1 cellular context compared by ENCODE assay signal in genomic region chr10:72637398-72637857, GRCh38.
TF ChIP-seq lines count a peak whose summit lies in the region.

No MANE protein-coding gene starts in this region.

TF ChIP-seq in K562, 482 proteins besides CTCF, POLR2A, EP300 and RAD21 (continued from another document and continues in another):
- no peak for TF ChIP-seq SRSF9 (IDR thresholded peaks at IDR 0.05; ENCODE audit: borderline replicate concordance, low read depth, low read length)
- TF ChIP-seq HEY1 (CRISPR knock-in tag; IDR thresholded peaks at IDR 0.05; ENCODE audit: borderline replicate concordance): no peak
- TF ChIP-seq BCLAF1 (IDR thresholded peaks at IDR 0.05; ENCODE audit: borderline replicate concordance in 1 of 2, control insufficient read depth in 1 of 2, low read depth in 2 of 2, low read length in 1 of 2): 0 out of 4 replicates have a peak, but pooled peaks of 1 of the 2 experiments have one; percentile 82
- no peak for TF ChIP-seq MXD1 (CRISPR knock-in tag; IDR thresholded peaks at IDR 0.05; ENCODE audit: borderline replicate concordance, poor library complexity, severe bottlenecking)
- peak; percentile 53; the same call in 1 of the 2 replicates for TF ChIP-seq MEF2D (tag; conservative IDR thresholded peaks at IDR 0.05; ENCODE audit: low read depth)
- no peak for TF ChIP-seq STAG1 (CRISPR knock-in tag; IDR thresholded peaks at IDR 0.05; ENCODE audit: borderline replicate concordance)
- no peak for TF ChIP-seq MCM7 (IDR thresholded peaks at IDR 0.05)
- TF ChIP-seq ZNF644 (tag; IDR thresholded peaks at IDR 0.05; ENCODE audit: low read depth): peak; percentile 71; the same call in 1 of the 2 replicates
- TF ChIP-seq ZNF12 (CRISPR knock-in tag; IDR thresholded peaks at IDR 0.05): peak; percentile 30; the same call in 1 of the 2 replicates
- no peak for TF ChIP-seq SAP30 (IDR thresholded peaks at IDR 0.05; ENCODE audit: borderline replicate concordance, insufficient read depth, low read depth, low read length, poor library complexity, severe bottlenecking)
- TF ChIP-seq SIN3A (IDR thresholded peaks at IDR 0.05; ENCODE audit: borderline replicate concordance in 2 of 2, control insufficient read depth in 1 of 2, low read depth in 2 of 2, low read length in 2 of 2): no peak
- TF ChIP-seq KDM1A (IDR thresholded peaks at IDR 0.05): peak in 1 of 2 experiments; percentile 74; a peak in 2 of 4 replicates
- no peak for TF ChIP-seq MECOM (CRISPR knock-in tag; IDR thresholded peaks at IDR 0.05)
- TF ChIP-seq NR2C1 (IDR thresholded peaks at IDR 0.05): no peak
- TF ChIP-seq NR2C1 (tag; IDR thresholded peaks at IDR 0.05): peak; percentile 16; the same call in 1 of the 2 replicates
- TF ChIP-seq PRPF4 (IDR thresholded peaks at IDR 0.05; ENCODE audit: insufficient read depth, low read depth, low read length, poor library complexity, severe bottlenecking): no peak
- TF ChIP-seq CHCHD3 (CRISPR knock-in tag; IDR thresholded peaks at IDR 0.05): no peak
- no peak for TF ChIP-seq ZNF655 (CRISPR knock-in tag; IDR thresholded peaks at IDR 0.05)
- TF ChIP-seq SREBF2 (CRISPR knock-in tag; IDR thresholded peaks at IDR 0.05): no peak
- TF ChIP-seq TGIF2 (CRISPR knock-in tag; IDR thresholded peaks at IDR 0.05): no peak
- peak; percentile 98 for TF ChIP-seq C11orf30 (IDR thresholded peaks at IDR 0.05; ENCODE audit: low read depth)
- TF ChIP-seq BRD9 (IDR thresholded peaks at IDR 0.05; ENCODE audit: low read depth, partially characterized antibody): peak; percentile 49
- TF ChIP-seq ETV6 (IDR thresholded peaks at IDR 0.05; ENCODE audit: borderline replicate concordance in 1 of 2, low read depth in 2 of 2, low read length in 1 of 2): 0 out of 4 replicates have a peak, but pooled peaks of 1 of the 2 experiments have one; percentile 21
- no peak for TF ChIP-seq ETV6 (CRISPR knock-in tag; IDR thresholded peaks at IDR 0.05; ENCODE audit: borderline replicate concordance)
- TF ChIP-seq OTX1 (CRISPR knock-in tag; IDR thresholded peaks at IDR 0.05): peak; percentile 28; the same call in 1 of the 2 replicates
- TF ChIP-seq ZBTB34 (CRISPR knock-in tag; IDR thresholded peaks at IDR 0.05): no peak
- no peak for TF ChIP-seq GTF2A2 (tag; IDR thresholded peaks at IDR 0.05)
- no peak for TF ChIP-seq FOXO4 (CRISPR knock-in tag; IDR thresholded peaks at IDR 0.05)
- no peak for TF ChIP-seq SIN3B (IDR thresholded peaks at IDR 0.05; ENCODE audit: low read depth)
- TF ChIP-seq HINFP (tag; conservative IDR thresholded peaks at IDR 0.05; ENCODE audit: low read depth): 0 out of 2 replicates have a peak, but pooled peaks have one; percentile 19
- no peak for TF ChIP-seq XRCC4 (IDR thresholded peaks at IDR 0.05; ENCODE audit: extremely low read depth, insufficient read depth, insufficient read length)
- TF ChIP-seq ZFPM2 (CRISPR knock-in tag; IDR thresholded peaks at IDR 0.05): no peak
- peak; percentile 77; the same call in 1 of the 2 replicates for TF ChIP-seq XRCC5 (IDR thresholded peaks at IDR 0.05; ENCODE audit: low read depth, low read length)
- TF ChIP-seq NCOA6 (IDR thresholded peaks at IDR 0.05): no peak
- no peak for TF ChIP-seq MXI1 (IDR thresholded peaks at IDR 0.05; ENCODE audit: low read depth, low read length)
- TF ChIP-seq JUNB (CRISPR knock-in tag; conservative IDR thresholded peaks at IDR 0.05): no peak
- TF ChIP-seq HNRNPUL1 (IDR thresholded peaks at IDR 0.05; ENCODE audit: low read length): no peak
- TF ChIP-seq SMC3 (conservative IDR thresholded peaks at IDR 0.05; ENCODE audit: insufficient read depth, low read depth, low read length): no peak
- TF ChIP-seq ZNF324 (CRISPR knock-in tag; IDR thresholded peaks at IDR 0.05): no peak
- TF ChIP-seq FOXK1 (CRISPR knock-in tag; IDR thresholded peaks at IDR 0.05; ENCODE audit: borderline replicate concordance): 0 out of 2 replicates have a peak, but pooled peaks have one; percentile 59
- TF ChIP-seq ZNF778 (CRISPR knock-in tag; IDR thresholded peaks at IDR 0.05): no peak
- no peak for TF ChIP-seq ZFX (CRISPR knock-in tag; IDR thresholded peaks at IDR 0.05)
- no peak for TF ChIP-seq PREB (CRISPR knock-in tag; IDR thresholded peaks at IDR 0.05)
- 0 out of 2 replicates have a peak, but pooled peaks have one; percentile 35 for TF ChIP-seq ELF1 (tag; IDR thresholded peaks at IDR 0.05)
- peak in 1 of 2 experiments; percentile 17; a peak in 1 of 4 replicates for TF ChIP-seq ZMIZ1 (IDR thresholded peaks at IDR 0.05; ENCODE audit: low read depth in 2 of 2, low read length in 2 of 2)
- no peak for TF ChIP-seq ZNF717 (CRISPR knock-in tag; IDR thresholded peaks at IDR 0.05)
- TF ChIP-seq KLF16 (IDR thresholded peaks at IDR 0.05): no peak
- no peak for TF ChIP-seq ZNF511 (CRISPR knock-in tag; IDR thresholded peaks at IDR 0.05)
- peak; percentile 99 for TF ChIP-seq CBX1 (IDR thresholded peaks at IDR 0.05; ENCODE audit: low read depth)
- 0 out of 2 replicates have a peak, but pooled peaks have one; percentile 9 for TF ChIP-seq PTRF (tag; IDR thresholded peaks at IDR 0.05)
- TF ChIP-seq PHTF2 (CRISPR knock-in tag; IDR thresholded peaks at IDR 0.05): no peak
- TF ChIP-seq TRIM24 (IDR thresholded peaks at IDR 0.05): peak; percentile 94 to 99
- TF ChIP-seq ASH1L (IDR thresholded peaks at IDR 0.05; ENCODE audit: borderline replicate concordance, low read depth, partially characterized antibody): no peak
- TF ChIP-seq KDM2B (CRISPR knock-in tag; IDR thresholded peaks at IDR 0.05): no peak
- no peak for TF ChIP-seq RBBP5 (IDR thresholded peaks at IDR 0.05; ENCODE audit: borderline replicate concordance, insufficient read depth, low read length, poor library complexity, severe bottlenecking)
